In the genomic region with DNA sequence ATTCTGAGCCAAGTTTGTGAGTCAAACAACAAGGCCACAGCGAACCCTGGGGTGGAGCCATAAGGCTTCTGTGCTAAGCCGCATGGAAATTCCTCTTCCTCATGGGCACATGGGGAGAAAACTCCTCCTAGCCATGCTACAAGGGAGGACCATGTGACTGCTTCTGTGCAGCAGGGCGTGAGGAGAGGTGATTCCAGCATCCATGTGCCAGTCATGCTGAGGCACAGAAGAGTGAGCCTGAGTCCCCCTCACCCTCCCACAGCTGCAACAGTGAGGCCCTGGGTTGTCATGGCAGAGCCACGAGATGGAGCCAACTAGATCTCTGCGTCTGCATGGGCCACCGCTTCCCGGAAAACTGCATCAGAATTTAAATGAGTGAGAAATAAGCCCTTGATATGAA, we compare ENCODE assay signal across 21 cellular contexts.
"Had no signal": no experiment of that assay in that cellular context is flagged by ENCODE, and none has a peak within 500 bp of the region (broad histone marks: within the 10 kb centered on the region; RNA-seq: fewer than 3 reads in every experiment).

No MANE protein-coding gene starts in this region.

- H3K4me1 ChIP-seq: foreskin keratinocyte, right atrium auricular region, tibial artery had no signal

- ATAC-seq: foreskin keratinocyte; mucosa of descending colon; stimulated activated naive CD8-positive, alpha-beta T cell treated with anti-CD3 and anti-CD28 coated beads, Interleukin-15, Interleukin-2, amounts not matched to agents 100 U/mL and 50 U/mL, for 24 hours had no signal

- H3K27ac ChIP-seq: foreskin keratinocyte, right atrium auricular region, tibial artery had no signal

- H3K36me3 ChIP-seq: right atrium auricular region, tibial artery had no signal

- H3K4me3 ChIP-seq: mucosa of descending colon, right atrium auricular region, tibial artery had no signal

- H3K27me3 Mint-ChIP-seq: activated naive CD4-positive, alpha-beta T cell treated with anti-CD3 and anti-CD28 coated beads, Interleukin-2, amount 50 U/mL, for 24 hours; brain; dendritic cell treated with granulocyte-macrophage colony-stimulating factor and Interleukin-4, amounts not matched to agents 40 ng/mL and 50 ng/mL, for 4 days had no signal

- H3K4me1 Mint-ChIP-seq: activated naive CD4-positive, alpha-beta T cell treated with anti-CD3 and anti-CD28 coated beads, Interleukin-2, amount 50 U/mL, for 24 hours had no signal

- H3K4me3 Mint-ChIP-seq: activated naive CD4-positive, alpha-beta T cell treated with anti-CD3 and anti-CD28 coated beads, Interleukin-2, amount 50 U/mL, for 24 hours; brain; dendritic cell treated with granulocyte-macrophage colony-stimulating factor and Interleukin-4, amounts not matched to agents 40 ng/mL and 50 ng/mL, for 4 days; neural crest cell had no signal

- DNase-seq: activated CD4-positive, alpha-beta T cell treated with anti-CD3 and anti-CD28 coated beads for 1 hour; activated gamma-delta T cell treated with Interleukin-2 at 50 U/mL for 16 hours; activated T-cell treated with anti-CD3 and anti-CD28 coated beads, Interleukin-2, amount 50 U/mL, for 1 hour; anterior cingulate cortex; effector CD4-positive, alpha-beta T cell; erythroblast; foreskin keratinocyte; kidney glomerular epithelial cell; mesenchymal stem cell; mucosa of descending colon; stimulated activated CD4-positive, alpha-beta T cell treated with anti-CD3 and anti-CD28 coated beads, Interleukin-4, amount 100 ng/mL, for 24 hours; stimulated activated naive CD8-positive, alpha-beta T cell treated with anti-CD3 and anti-CD28 coated beads, Interleukin-15, Interleukin-2, amounts not matched to agents 100 U/mL and 50 U/mL, for 24 hours; substantia nigra; T-helper 9 cell; tibial artery had no signal

- H3K9me3 Mint-ChIP-seq: activated naive CD4-positive, alpha-beta T cell treated with anti-CD3 and anti-CD28 coated beads, Interleukin-2, amount 50 U/mL, for 24 hours; dendritic cell treated with granulocyte-macrophage colony-stimulating factor and Interleukin-4, amounts not matched to agents 40 ng/mL and 50 ng/mL, for 4 days had no signal

- H3K27me3 ChIP-seq: foreskin keratinocyte, right atrium auricular region, tibial artery had no signal

- H3K27ac Mint-ChIP-seq: activated naive CD4-positive, alpha-beta T cell treated with anti-CD3 and anti-CD28 coated beads, Interleukin-2, amount 50 U/mL, for 24 hours; dendritic cell treated with granulocyte-macrophage colony-stimulating factor and Interleukin-4, amounts not matched to agents 40 ng/mL and 50 ng/mL, for 4 days; progenitor cell of endocrine pancreas had no signal

- H3K36me3 Mint-ChIP-seq: activated naive CD4-positive, alpha-beta T cell treated with anti-CD3 and anti-CD28 coated beads, Interleukin-2, amount 50 U/mL, for 24 hours; brain had no signal
